ENCODE assay signal across 1 cellular context in the genomic region with DNA sequence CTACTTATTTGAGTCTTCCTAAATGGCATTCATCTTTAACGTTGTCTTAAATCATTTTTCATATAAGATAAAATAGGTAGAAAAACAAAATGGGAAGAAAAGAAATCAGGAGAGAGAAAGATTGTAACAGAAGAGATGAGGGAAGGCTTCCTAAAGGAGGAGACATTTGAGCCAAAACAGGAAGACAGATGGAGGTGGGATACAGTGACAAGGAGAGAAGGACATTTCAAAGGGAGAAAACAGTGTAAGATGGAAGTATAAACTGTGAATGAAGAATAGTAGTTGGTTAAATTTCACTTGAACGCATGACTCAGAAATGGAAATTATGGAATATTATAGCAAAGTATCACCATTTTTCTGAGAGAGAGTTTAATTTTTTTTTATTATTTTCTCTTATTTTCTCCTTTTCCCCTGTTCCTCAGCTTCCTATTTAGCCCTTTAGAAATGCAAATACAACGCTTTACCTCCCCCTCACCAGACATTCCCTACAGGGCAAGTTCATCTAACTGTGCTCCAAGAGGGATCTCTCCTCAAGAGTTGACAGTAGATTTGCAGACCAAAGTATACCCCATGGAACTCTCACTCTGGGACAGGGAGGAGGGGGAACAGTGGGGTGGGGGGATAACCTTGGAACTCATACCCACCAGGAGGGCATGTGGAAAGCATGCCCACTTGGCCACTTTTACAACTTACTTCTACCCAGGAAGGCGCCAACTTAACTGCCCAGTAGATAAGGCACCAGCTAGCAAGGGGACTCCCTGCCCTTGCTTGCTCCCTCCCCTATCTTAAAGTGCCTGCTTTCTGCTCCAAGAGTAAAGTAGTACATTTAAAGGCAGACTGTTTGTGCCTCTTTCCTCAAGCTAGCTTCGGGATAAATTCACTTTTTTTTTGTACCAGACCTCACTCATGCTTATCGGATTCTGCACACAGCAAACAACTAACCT.
TF ChIP-seq lines count a peak whose summit lies in the region.

No MANE protein-coding gene starts in this region.

TF ChIP-seq in GM23338, 12 proteins besides CTCF, POLR2A, EP300 and RAD21 (continued from another document):
- peak; percentile 76 for TF ChIP-seq ZNF462 (CRISPR knock-in tag; IDR thresholded peaks at IDR 0.05)
